In the genomic region with DNA sequence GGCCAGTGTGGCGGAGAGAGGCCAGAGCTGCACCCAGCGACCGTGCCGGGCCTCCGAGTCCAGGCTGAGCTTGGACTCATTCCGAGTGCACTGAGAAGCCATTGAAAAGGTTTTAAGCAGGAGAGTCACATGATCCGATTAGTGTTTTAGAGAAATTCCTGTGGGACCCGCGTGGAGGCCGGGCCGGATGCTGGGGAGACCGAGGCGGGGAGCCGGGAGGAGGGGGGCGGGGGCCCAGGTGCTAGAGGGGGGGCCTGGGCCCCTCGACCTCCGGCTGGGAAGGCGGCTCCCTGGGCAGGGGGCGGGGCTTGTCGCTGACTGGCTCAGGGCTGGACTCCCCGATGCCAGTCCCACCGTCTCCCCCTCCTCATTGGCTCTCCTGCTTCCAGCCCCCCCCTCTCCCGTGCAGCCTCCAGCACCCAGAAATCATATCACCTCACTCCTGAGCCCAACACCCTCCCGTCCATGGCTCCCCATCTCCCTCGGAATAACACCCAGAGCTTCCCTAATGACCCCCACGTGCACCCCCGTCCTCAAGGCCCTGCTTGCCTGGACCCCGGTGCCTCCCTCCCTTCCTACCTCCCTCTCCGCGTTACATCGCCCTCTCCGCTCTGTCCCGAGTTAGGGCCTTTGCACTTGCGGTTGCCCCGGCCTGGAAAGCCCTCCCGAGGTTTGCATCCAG, we compare ENCODE assay signal across 1 cellular context.
TF ChIP-seq lines count a peak whose summit lies in the region.

No MANE protein-coding gene starts in this region.

TF ChIP-seq in HepG2, 621 proteins besides CTCF, POLR2A, EP300 and RAD21 (continued from another document and continues in another):
- TF ChIP-seq, protein P1, sequence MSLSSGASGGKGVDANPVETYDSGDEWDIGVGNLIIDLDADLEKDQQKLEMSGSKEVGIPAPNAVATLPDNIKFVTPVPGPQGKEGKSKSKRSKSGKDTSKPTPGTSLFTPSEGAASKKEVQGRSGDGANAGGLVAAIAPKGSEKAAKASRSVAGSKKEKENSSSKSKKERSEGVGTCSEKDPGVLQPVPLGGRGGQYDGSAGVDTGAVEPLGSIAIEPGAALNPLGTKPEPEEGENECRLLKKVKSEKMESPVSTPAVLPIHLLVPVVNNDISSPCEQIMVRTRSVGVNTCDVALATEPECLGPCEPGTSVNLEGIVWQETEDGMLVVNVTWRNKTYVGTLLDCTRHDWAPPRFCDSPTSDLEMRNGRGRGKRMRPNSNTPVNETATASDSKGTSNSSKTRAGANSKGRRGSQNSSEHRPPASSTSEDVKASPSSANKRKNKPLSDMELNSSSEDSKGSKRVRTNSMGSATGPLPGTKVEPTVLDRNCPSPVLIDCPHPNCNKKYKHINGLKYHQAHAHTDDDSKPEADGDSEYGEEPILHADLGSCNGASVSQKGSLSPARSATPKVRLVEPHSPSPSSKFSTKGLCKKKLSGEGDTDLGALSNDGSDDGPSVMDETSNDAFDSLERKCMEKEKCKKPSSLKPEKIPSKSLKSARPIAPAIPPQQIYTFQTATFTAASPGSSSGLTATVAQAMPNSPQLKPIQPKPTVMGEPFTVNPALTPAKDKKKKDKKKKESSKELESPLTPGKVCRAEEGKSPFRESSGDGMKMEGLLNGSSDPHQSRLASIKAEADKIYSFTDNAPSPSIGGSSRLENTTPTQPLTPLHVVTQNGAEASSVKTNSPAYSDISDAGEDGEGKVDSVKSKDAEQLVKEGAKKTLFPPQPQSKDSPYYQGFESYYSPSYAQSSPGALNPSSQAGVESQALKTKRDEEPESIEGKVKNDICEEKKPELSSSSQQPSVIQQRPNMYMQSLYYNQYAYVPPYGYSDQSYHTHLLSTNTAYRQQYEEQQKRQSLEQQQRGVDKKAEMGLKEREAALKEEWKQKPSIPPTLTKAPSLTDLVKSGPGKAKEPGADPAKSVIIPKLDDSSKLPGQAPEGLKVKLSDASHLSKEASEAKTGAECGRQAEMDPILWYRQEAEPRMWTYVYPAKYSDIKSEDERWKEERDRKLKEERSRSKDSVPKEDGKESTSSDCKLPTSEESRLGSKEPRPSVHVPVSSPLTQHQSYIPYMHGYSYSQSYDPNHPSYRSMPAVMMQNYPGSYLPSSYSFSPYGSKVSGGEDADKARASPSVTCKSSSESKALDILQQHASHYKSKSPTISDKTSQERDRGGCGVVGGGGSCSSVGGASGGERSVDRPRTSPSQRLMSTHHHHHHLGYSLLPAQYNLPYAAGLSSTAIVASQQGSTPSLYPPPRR (CRISPR knock-in tag; IDR thresholded peaks at IDR 0.05; ENCODE audit: borderline replicate concordance), result no peak
- TF ChIP-seq RFX1 (IDR thresholded peaks at IDR 0.05) (no peak), NBN (conservative IDR thresholded peaks at IDR 0.05) (no peak), ZFP41 (CRISPR knock-in tag; IDR thresholded peaks at IDR 0.05; ENCODE audit: borderline replicate concordance) (no peak), LCORL (IDR thresholded peaks at IDR 0.05) (no peak), LCORL (CRISPR knock-in tag; IDR thresholded peaks at IDR 0.05) (no peak), NR2C2 (CRISPR knock-in tag; IDR thresholded peaks at IDR 0.05; ENCODE audit: borderline replicate concordance) (no peak), IKZF4 (CRISPR knock-in tag; IDR thresholded peaks at IDR 0.05; ENCODE audit: borderline replicate concordance, low read depth, not compliant biosample characterization) (no peak), ZNF598 (CRISPR knock-in tag; IDR thresholded peaks at IDR 0.05; ENCODE audit: borderline replicate concordance) (no peak), ZNF274 (CRISPR knock-in tag; IDR thresholded peaks at IDR 0.05) (0 out of 2 replicates have a peak, but pooled peaks have one; percentile 19), ZNF124 (CRISPR knock-in tag; IDR thresholded peaks at IDR 0.05) (no peak), NKX3-1 (CRISPR knock-in tag; IDR thresholded peaks at IDR 0.05) (no peak), ZNF572 (CRISPR knock-in tag; IDR thresholded peaks at IDR 0.05) (no peak), ZNF644 (CRISPR knock-in tag; IDR thresholded peaks at IDR 0.05; ENCODE audit: low read depth) (no peak), KDM4B (CRISPR knock-in tag; IDR thresholded peaks at IDR 0.05) (no peak), REXO4 (CRISPR knock-in tag; IDR thresholded peaks at IDR 0.05; ENCODE audit: borderline replicate concordance) (no peak), KDM1A (CRISPR knock-in tag; IDR thresholded peaks at IDR 0.05) (no peak), KLF9 (CRISPR knock-in tag; IDR thresholded peaks at IDR 0.05; ENCODE audit: low read depth) (no peak), KDM3A (CRISPR knock-in tag; IDR thresholded peaks at IDR 0.05; ENCODE audit: low read depth) (no peak), ZFP82 (CRISPR knock-in tag; IDR thresholded peaks at IDR 0.05; ENCODE audit: borderline replicate concordance) (no peak), ZSCAN12 (CRISPR knock-in tag; IDR thresholded peaks at IDR 0.05) (no peak), PCBP1 (IDR thresholded peaks at IDR 0.05; ENCODE audit: borderline replicate concordance, low read depth, low read length) (peak; percentile 83; the same call in 1 of the 2 replicates), ZNF343 (CRISPR knock-in tag; IDR thresholded peaks at IDR 0.05) (no peak), SMAD1 (CRISPR knock-in tag; IDR thresholded peaks at IDR 0.05; ENCODE audit: borderline replicate concordance, low read depth) (no peak), PHF21A (CRISPR knock-in tag; IDR thresholded peaks at IDR 0.05) (peak; percentile 67; the same call in 1 of the 2 replicates), KMT2A (CRISPR knock-in tag; IDR thresholded peaks at IDR 0.05) (no peak), YEATS4 (CRISPR knock-in tag; IDR thresholded peaks at IDR 0.05; ENCODE audit: borderline replicate concordance) (no peak), ZNF121 (CRISPR knock-in tag; IDR thresholded peaks at IDR 0.05) (no peak), ZNF589 (CRISPR knock-in tag; conservative IDR thresholded peaks at IDR 0.05) (no peak), ZNF136 (CRISPR knock-in tag; IDR thresholded peaks at IDR 0.05; ENCODE audit: low read depth) (no peak), ZNF17 (CRISPR knock-in tag; IDR thresholded peaks at IDR 0.05) (no peak)
- TF ChIP-seq, protein P2, sequence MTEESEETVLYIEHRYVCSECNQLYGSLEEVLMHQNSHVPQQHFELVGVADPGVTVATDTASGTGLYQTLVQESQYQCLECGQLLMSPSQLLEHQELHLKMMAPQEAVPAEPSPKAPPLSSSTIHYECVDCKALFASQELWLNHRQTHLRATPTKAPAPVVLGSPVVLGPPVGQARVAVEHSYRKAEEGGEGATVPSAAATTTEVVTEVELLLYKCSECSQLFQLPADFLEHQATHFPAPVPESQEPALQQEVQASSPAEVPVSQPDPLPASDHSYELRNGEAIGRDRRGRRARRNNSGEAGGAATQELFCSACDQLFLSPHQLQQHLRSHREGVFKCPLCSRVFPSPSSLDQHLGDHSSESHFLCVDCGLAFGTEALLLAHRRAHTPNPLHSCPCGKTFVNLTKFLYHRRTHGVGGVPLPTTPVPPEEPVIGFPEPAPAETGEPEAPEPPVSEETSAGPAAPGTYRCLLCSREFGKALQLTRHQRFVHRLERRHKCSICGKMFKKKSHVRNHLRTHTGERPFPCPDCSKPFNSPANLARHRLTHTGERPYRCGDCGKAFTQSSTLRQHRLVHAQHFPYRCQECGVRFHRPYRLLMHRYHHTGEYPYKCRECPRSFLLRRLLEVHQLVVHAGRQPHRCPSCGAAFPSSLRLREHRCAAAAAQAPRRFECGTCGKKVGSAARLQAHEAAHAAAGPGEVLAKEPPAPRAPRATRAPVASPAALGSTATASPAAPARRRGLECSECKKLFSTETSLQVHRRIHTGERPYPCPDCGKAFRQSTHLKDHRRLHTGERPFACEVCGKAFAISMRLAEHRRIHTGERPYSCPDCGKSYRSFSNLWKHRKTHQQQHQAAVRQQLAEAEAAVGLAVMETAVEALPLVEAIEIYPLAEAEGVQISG (CRISPR knock-in tag; IDR thresholded peaks at IDR 0.05), result no peak
- TF ChIP-seq, protein P3, sequence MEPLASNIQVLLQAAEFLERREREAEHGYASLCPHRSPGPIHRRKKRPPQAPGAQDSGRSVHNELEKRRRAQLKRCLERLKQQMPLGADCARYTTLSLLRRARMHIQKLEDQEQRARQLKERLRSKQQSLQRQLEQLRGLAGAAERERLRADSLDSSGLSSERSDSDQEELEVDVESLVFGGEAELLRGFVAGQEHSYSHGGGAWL (CRISPR knock-in tag; IDR thresholded peaks at IDR 0.05), result no peak
- TF ChIP-seq, protein P4, sequence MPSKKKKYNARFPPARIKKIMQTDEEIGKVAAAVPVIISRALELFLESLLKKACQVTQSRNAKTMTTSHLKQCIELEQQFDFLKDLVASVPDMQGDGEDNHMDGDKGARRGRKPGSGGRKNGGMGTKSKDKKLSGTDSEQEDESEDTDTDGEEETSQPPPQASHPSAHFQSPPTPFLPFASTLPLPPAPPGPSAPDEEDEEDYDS (CRISPR knock-in tag; IDR thresholded peaks at IDR 0.05), result no peak
- TF ChIP-seq, protein P5, sequence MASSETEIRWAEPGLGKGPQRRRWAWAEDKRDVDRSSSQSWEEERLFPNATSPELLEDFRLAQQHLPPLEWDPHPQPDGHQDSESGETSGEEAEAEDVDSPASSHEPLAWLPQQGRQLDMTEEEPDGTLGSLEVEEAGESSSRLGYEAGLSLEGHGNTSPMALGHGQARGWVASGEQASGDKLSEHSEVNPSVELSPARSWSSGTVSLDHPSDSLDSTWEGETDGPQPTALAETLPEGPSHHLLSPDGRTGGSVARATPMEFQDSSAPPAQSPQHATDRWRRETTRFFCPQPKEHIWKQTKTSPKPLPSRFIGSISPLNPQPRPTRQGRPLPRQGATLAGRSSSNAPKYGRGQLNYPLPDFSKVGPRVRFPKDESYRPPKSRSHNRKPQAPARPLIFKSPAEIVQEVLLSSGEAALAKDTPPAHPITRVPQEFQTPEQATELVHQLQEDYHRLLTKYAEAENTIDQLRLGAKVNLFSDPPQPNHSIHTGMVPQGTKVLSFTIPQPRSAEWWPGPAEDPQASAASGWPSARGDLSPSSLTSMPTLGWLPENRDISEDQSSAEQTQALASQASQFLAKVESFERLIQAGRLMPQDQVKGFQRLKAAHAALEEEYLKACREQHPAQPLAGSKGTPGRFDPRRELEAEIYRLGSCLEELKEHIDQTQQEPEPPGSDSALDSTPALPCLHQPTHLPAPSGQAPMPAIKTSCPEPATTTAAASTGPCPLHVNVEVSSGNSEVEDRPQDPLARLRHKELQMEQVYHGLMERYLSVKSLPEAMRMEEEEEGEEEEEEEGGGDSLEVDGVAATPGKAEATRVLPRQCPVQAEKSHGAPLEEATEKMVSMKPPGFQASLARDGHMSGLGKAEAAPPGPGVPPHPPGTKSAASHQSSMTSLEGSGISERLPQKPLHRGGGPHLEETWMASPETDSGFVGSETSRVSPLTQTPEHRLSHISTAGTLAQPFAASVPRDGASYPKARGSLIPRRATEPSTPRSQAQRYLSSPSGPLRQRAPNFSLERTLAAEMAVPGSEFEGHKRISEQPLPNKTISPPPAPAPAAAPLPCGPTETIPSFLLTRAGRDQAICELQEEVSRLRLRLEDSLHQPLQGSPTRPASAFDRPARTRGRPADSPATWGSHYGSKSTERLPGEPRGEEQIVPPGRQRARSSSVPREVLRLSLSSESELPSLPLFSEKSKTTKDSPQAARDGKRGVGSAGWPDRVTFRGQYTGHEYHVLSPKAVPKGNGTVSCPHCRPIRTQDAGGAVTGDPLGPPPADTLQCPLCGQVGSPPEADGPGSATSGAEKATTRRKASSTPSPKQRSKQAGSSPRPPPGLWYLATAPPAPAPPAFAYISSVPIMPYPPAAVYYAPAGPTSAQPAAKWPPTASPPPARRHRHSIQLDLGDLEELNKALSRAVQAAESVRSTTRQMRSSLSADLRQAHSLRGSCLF (CRISPR knock-in tag; IDR thresholded peaks at IDR 0.05; ENCODE audit: borderline replicate concordance), result no peak
- TF ChIP-seq, protein P6, sequence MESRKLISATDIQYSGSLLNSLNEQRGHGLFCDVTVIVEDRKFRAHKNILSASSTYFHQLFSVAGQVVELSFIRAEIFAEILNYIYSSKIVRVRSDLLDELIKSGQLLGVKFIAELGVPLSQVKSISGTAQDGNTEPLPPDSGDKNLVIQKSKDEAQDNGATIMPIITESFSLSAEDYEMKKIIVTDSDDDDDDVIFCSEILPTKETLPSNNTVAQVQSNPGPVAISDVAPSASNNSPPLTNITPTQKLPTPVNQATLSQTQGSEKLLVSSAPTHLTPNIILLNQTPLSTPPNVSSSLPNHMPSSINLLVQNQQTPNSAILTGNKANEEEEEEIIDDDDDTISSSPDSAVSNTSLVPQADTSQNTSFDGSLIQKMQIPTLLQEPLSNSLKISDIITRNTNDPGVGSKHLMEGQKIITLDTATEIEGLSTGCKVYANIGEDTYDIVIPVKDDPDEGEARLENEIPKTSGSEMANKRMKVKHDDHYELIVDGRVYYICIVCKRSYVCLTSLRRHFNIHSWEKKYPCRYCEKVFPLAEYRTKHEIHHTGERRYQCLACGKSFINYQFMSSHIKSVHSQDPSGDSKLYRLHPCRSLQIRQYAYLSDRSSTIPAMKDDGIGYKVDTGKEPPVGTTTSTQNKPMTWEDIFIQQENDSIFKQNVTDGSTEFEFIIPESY (CRISPR knock-in tag; IDR thresholded peaks at IDR 0.05), result no peak
- TF ChIP-seq, protein P7, sequence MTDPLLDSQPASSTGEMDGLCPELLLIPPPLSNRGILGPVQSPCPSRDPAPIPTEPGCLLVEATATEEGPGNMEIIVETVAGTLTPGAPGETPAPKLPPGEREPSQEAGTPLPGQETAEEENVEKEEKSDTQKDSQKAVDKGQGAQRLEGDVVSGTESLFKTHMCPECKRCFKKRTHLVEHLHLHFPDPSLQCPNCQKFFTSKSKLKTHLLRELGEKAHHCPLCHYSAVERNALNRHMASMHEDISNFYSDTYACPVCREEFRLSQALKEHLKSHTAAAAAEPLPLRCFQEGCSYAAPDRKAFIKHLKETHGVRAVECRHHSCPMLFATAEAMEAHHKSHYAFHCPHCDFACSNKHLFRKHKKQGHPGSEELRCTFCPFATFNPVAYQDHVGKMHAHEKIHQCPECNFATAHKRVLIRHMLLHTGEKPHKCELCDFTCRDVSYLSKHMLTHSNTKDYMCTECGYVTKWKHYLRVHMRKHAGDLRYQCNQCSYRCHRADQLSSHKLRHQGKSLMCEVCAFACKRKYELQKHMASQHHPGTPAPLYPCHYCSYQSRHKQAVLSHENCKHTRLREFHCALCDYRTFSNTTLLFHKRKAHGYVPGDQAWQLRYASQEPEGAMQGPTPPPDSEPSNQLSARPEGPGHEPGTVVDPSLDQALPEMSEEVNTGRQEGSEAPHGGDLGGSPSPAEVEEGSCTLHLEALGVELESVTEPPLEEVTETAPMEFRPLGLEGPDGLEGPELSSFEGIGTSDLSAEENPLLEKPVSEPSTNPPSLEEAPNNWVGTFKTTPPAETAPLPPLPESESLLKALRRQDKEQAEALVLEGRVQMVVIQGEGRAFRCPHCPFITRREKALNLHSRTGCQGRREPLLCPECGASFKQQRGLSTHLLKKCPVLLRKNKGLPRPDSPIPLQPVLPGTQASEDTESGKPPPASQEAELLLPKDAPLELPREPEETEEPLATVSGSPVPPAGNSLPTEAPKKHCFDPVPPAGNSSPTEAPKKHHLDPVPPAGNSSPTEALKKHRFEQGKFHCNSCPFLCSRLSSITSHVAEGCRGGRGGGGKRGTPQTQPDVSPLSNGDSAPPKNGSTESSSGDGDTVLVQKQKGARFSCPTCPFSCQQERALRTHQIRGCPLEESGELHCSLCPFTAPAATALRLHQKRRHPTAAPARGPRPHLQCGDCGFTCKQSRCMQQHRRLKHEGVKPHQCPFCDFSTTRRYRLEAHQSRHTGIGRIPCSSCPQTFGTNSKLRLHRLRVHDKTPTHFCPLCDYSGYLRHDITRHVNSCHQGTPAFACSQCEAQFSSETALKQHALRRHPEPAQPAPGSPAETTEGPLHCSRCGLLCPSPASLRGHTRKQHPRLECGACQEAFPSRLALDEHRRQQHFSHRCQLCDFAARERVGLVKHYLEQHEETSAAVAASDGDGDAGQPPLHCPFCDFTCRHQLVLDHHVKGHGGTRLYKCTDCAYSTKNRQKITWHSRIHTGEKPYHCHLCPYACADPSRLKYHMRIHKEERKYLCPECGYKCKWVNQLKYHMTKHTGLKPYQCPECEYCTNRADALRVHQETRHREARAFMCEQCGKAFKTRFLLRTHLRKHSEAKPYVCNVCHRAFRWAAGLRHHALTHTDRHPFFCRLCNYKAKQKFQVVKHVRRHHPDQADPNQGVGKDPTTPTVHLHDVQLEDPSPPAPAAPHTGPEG (CRISPR knock-in tag; IDR thresholded peaks at IDR 0.05), result no peak
